30 cellular contexts compared by ENCODE assay signal in the genomic region with DNA sequence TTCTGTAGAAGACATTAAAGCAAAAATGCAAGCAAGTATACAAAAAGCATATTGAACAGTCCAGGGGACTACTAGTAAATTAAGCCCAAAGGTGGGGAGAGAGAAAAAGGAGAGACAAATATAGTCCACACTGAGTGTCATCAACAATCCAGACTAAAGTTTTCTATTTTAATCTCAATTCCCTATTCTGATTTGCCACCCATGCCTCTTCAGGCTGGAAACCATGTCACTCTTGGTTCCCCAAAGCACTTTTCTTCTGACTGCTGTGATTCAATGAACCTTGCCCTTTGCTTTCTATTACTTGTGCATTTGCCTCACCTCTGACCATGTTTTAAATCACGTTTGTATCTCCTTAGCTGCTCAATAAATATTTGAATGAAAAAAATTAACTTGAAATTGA.
"Had no signal": no experiment of that assay in that cellular context is flagged by ENCODE, and none has a peak within 500 bp of the region (broad histone marks: within the 10 kb centered on the region; RNA-seq: fewer than 3 reads in every experiment).

No MANE protein-coding gene starts in this region.

- H3K36me3 ChIP-seq: neural progenitor cell, ovary, right lobe of liver, sigmoid colon, suprapubic skin, tibial artery, transverse colon, upper lobe of right lung, uterus had no signal

- H3K27me3 ChIP-seq: neural progenitor cell, ovary, right lobe of liver, sigmoid colon, suprapubic skin, testis, tibial artery, transverse colon, upper lobe of right lung, uterus had no signal

- H3K36me3 Mint-ChIP-seq: neural progenitor cell, type B pancreatic cell had no signal

- H3K27ac ChIP-seq: neural progenitor cell, ovary, parathyroid adenoma, psoas muscle, sigmoid colon, suprapubic skin, testis, tibial artery, transverse colon, upper lobe of right lung, uterus had no signal

- H3K27me3 Mint-ChIP-seq: naive thymus-derived CD4-positive, alpha-beta T cell; progenitor cell of endocrine pancreas; stimulated activated naive CD8-positive, alpha-beta T cell treated with anti-CD3 and anti-CD28 coated beads, Interleukin-15, amount 100 ng/mL, for 72 hours; type B pancreatic cell had no signal

- H3K27ac Mint-ChIP-seq: natural killer cell; nephron; neural progenitor cell; progenitor cell of endocrine pancreas; stimulated activated naive CD8-positive, alpha-beta T cell treated with anti-CD3 and anti-CD28 coated beads, Interleukin-15, amount 100 ng/mL, for 72 hours; type B pancreatic cell had no signal

- H2AFZ ChIP-seq: neural progenitor cell, parathyroid adenoma had no signal

- H3K4me2 ChIP-seq: neural progenitor cell had no signal

- ATAC-seq: naive thymus-derived CD4-positive, alpha-beta T cell; natural killer cell; psoas muscle; right cardiac atrium; stimulated activated naive CD8-positive, alpha-beta T cell treated with anti-CD3 and anti-CD28 coated beads, Interleukin-15, amount 100 ng/mL, for 72 hours; stimulated activated naive CD8-positive, alpha-beta T cell treated with anti-CD3 and anti-CD28 coated beads, Interleukin-15, Interleukin-2, amounts not matched to agents 100 U/mL and 50 U/mL, for 24 hours; upper lobe of right lung had no signal

- H3K79me2 ChIP-seq: parathyroid adenoma had no signal

- H3K9me3 ChIP-seq: ovary, psoas muscle, right lobe of liver, sigmoid colon, suprapubic skin, testis, tibial artery, transverse colon, upper lobe of right lung, uterus had no signal

- H3K4me1 Mint-ChIP-seq: naive thymus-derived CD4-positive, alpha-beta T cell; natural killer cell; nephron; neural progenitor cell; stimulated activated naive CD8-positive, alpha-beta T cell treated with anti-CD3 and anti-CD28 coated beads, Interleukin-15, amount 100 ng/mL, for 72 hours had no signal

- H3K4me3 Mint-ChIP-seq: naive thymus-derived CD4-positive, alpha-beta T cell; natural killer cell; nephron; neural progenitor cell; stimulated activated naive CD8-positive, alpha-beta T cell treated with anti-CD3 and anti-CD28 coated beads, Interleukin-15, amount 100 ng/mL, for 72 hours; type B pancreatic cell had no signal

- H3K9ac ChIP-seq: neural progenitor cell, parathyroid adenoma had no signal

- H3K4me1 ChIP-seq: neural progenitor cell, parathyroid adenoma, psoas muscle, sigmoid colon, testis, tibial artery, transverse colon, upper lobe of right lung, uterus had no signal

- DNase-seq: naive thymus-derived CD4-positive, alpha-beta T cell; natural killer cell; occipital lobe; ovary; posterior cingulate gyrus; psoas muscle; right cardiac atrium; right lobe of liver; sigmoid colon; small intestine; stimulated activated CD4-positive, alpha-beta T cell treated with anti-CD3 and anti-CD28 coated beads, Interleukin-15, amount 100 ng/mL, for 24 hours; stimulated activated CD4-positive, alpha-beta T cell treated with anti-CD3 and anti-CD28 coated beads, Interleukin-2, amount 100 ng/mL, for 24 hours; stimulated activated CD4-positive, alpha-beta T cell treated with anti-CD3 and anti-CD28 coated beads, Interleukin-2, amount 100 ng/mL, for 48 hours; stimulated activated CD4-positive, alpha-beta T cell treated with anti-CD3 and anti-CD28 coated beads, Interleukin-4, amount 100 ng/mL, for 24 hours; stimulated activated CD8-positive, alpha-beta memory T cell treated with anti-CD3 and anti-CD28 coated beads, Interleukin-4, amount 100 ng/mL, for 48 hours; stimulated activated naive CD4-positive, alpha-beta T cell; stimulated activated naive CD8-positive, alpha-beta T cell treated with anti-CD3 and anti-CD28 coated beads, Interleukin-15, amount 100 ng/mL, for 72 hours; stimulated activated naive CD8-positive, alpha-beta T cell treated with anti-CD3 and anti-CD28 coated beads, Interleukin-15, Interleukin-2, amounts not matched to agents 100 U/mL and 50 U/mL, for 24 hours; substantia nigra; testis; tibial artery; transverse colon; upper lobe of right lung; uterus had no signal

- H3K9me3 Mint-ChIP-seq: natural killer cell, neural progenitor cell had no signal

- H3K4me3 ChIP-seq: neural progenitor cell, ovary, psoas muscle, right lobe of liver, sigmoid colon, suprapubic skin, testis, tibial artery, transverse colon, upper lobe of right lung, uterus had no signal

- FAIRE-seq: small intestine had no signal
